10 cellular contexts compared by ENCODE assay signal in genomic region chr11:65301491-65302329, GRCh38. TPM values are rescaled to one million over a fixed set of nuclear protein-coding genes. Genes with fewer than 3 reads are reported as not detected.
A peak's percentile ranks its signal among the peaks of the same experiment; 100 is the strongest.
DNase-seq lines count a peak whose midpoint lies in the region; ATAC-seq, FAIRE-seq and TF ChIP-seq lines count a peak whose summit lies in the region.
"Had no signal": no experiment of that assay in that cellular context is flagged by ENCODE, and none has a peak within 500 bp of the region (broad histone marks: within the 10 kb centered on the region; RNA-seq: fewer than 3 reads in every experiment).

No MANE protein-coding gene starts in this region.

- no peak overlapping the region for H3K27ac Mint-ChIP-seq in activated naive CD4-positive, alpha-beta T cell treated with anti-CD3 and anti-CD28 coated beads, Interleukin-2, amount 10 ng/mL, durations not matched to agents 7 days and 5 days
- H3K27ac Mint-ChIP-seq: CD8-positive, alpha-beta T cell had no signal

- no peaks in the 10 kb centered on the region for H3K4me1 Mint-ChIP-seq in activated naive CD4-positive, alpha-beta T cell treated with anti-CD3 and anti-CD28 coated beads, Interleukin-2, amount 10 ng/mL, durations not matched to agents 7 days and 5 days

- ATAC-seq in left cardiac atrium: peak; percentile 46 to 57
- ATAC-seq in HG03565 (IDR thresholded peaks at IDR 0.05; ENCODE audit: unreplicated experiment): no peak
- ATAC-seq: CD8-positive, alpha-beta T cell had no signal

- H3K36me3 ChIP-seq in adipocyte (ENCODE audit: control insufficient read depth, insufficient read depth, low read length, severe bottlenecking): no peaks in the 10 kb centered on the region

- no peaks in the 10 kb centered on the region for H3K9me3 ChIP-seq in adipocyte (ENCODE audit: control insufficient read depth, low read length)

- H3K27me3 ChIP-seq in adipocyte (replicated peaks; ENCODE audit: control insufficient read depth, insufficient read depth, low read length): no peaks in the 10 kb centered on the region

- peaks cover 13% of the 10 kb centered on the region for H3K36me3 Mint-ChIP-seq in activated naive CD4-positive, alpha-beta T cell treated with anti-CD3 and anti-CD28 coated beads, Interleukin-2, amount 10 ng/mL, durations not matched to agents 7 days and 5 days

- CTCF ChIA-PET in activated naive CD4-positive, alpha-beta T cell treated with anti-CD3 and anti-CD28 coated beads, Interleukin-2, amount 10 ng/mL, durations not matched to agents 7 days and 5 days (lab: Charles Lee): interaction anchor here (2.4 kb wide), 1 partner anchor 15 kb away, joined by 12 read pairs; no protein-coding TSS in a partner anchor

- peaks cover 48% of the 10 kb centered on the region for H3K4me1 ChIP-seq in adipocyte (ENCODE audit: control insufficient read depth, insufficient read depth, low read length)

- no peak for TF ChIP-seq POLR2A in H54 (IDR thresholded peaks at IDR 0.05; ENCODE audit: low read depth, low read length)

- no peaks in the 10 kb centered on the region for H3K27me3 Mint-ChIP-seq in activated naive CD4-positive, alpha-beta T cell treated with anti-CD3 and anti-CD28 coated beads, Interleukin-2, amount 10 ng/mL, durations not matched to agents 7 days and 5 days

- no peak overlapping the region for H3K4me3 Mint-ChIP-seq in activated naive CD4-positive, alpha-beta T cell treated with anti-CD3 and anti-CD28 coated beads, Interleukin-2, amount 10 ng/mL, durations not matched to agents 7 days and 5 days
- H3K4me3 Mint-ChIP-seq: CD8-positive, alpha-beta T cell had no signal

- intact Hi-C loops in left cardiac atrium (cut with DNase I): no loop called here
- intact Hi-C loops in posterior cingulate gyrus (cut with DNase I): no loop called here

- no peak overlapping the region for H3K4me3 ChIP-seq in adipocyte (ENCODE audit: low read length)

- FAIRE-seq in H54 (lab: Jason Lieb, UNC): no peak

- H3K9me3 Mint-ChIP-seq in activated naive CD4-positive, alpha-beta T cell treated with anti-CD3 and anti-CD28 coated beads, Interleukin-2, amount 10 ng/mL, durations not matched to agents 7 days and 5 days: no peaks in the 10 kb centered on the region
- H3K9me3 Mint-ChIP-seq: CD8-positive, alpha-beta T cell had no signal

- peak; percentile 5 for DNase-seq in COLO668 (lab: John Stamatoyannopoulos, UW; ENCODE audit: unreplicated experiment)
- DNase-seq in adipocyte (ENCODE audit: low read depth): peak; percentile 69
- peak; percentile 70 for DNase-seq in left cardiac atrium
- DNase-seq in posterior cingulate gyrus: peak in 7 of 10 donors; percentile 43 to 95 (median 70)
- DNase-seq in SW480 (ENCODE audit: low spot score): no peak
- DNase-seq in H54 (ENCODE audit: insufficient read length, low spot score): no peak
- no peak for DNase-seq in activated naive CD4-positive, alpha-beta T cell treated with anti-CD3 and anti-CD28 coated beads, Interleukin-2, amount 10 ng/mL, durations not matched to agents 7 days and 5 days
- DNase-seq: activated T-cell treated with anti-CD3 and anti-CD28 coated beads, Interleukin-2, amount 50 U/mL, for 48 hours; CD8-positive, alpha-beta T cell had no signal

- peak overlapping the region; percentile 64 for H3K9ac ChIP-seq in adipocyte (ENCODE audit: low read length)

RNA-seq across cellular contexts. Expression of gene CDC42EP2, which starts 13.0 kb away (rescaled TPM):
- 10 to 100 TPM; 21.7 to 28.9 TPM for total RNA-seq in left cardiac atrium

RNA-seq across cellular contexts. Expression of gene DPF2, which starts 31.9 kb away (rescaled TPM):
- total RNA-seq in left cardiac atrium: 10 to 100 TPM; 46.7 to 47.7 TPM

RNA-seq across cellular contexts. Expression of gene POLA2, which starts 39.9 kb away (rescaled TPM):
- 1 to 10 TPM; 5.3 to 7.3 TPM for total RNA-seq in left cardiac atrium

RNA-seq across cellular contexts. Expression of gene TIGD3, which starts 52.8 kb away (rescaled TPM):
- under 1 TPM in 1 of 2 donors, not detected in 1; 0.12 TPM for total RNA-seq in left cardiac atrium

Comparison
In these comparisons a context has a peak if more than half of its experiments do, and no peak if none do; other contexts are left out.
1. DNase-seq: peak in COLO668 (single experiment), adipocyte (single experiment), left cardiac atrium (single experiment) and posterior cingulate gyrus (7 of 10); none in SW480 (single experiment), H54 (single experiment) and activated naive CD4-positive, alpha-beta T cell treated with anti-CD3 and anti-CD28 coated beads, Interleukin-2, amount 10 ng/mL, durations not matched to agents 7 days and 5 days (single experiment).